ENCODE assay signal across 1 cellular context in genomic region chr14:89428556-89429196, GRCh38.
TF ChIP-seq lines count a peak whose summit lies in the region.

No MANE protein-coding gene starts in this region.

TF ChIP-seq in HepG2, 621 proteins besides CTCF, POLR2A, EP300 and RAD21 (continued from another document):
- TF ChIP-seq ZNF687 (CRISPR knock-in tag; IDR thresholded peaks at IDR 0.05) (peak; percentile 60), ZNF746 (CRISPR knock-in tag; IDR thresholded peaks at IDR 0.05) (no peak)
